10 cellular contexts compared by ENCODE assay signal in genomic region chr7:112009081-112009480, GRCh38.
DNase-seq lines count a peak whose midpoint lies in the region; ATAC-seq and TF ChIP-seq lines count a peak whose summit lies in the region.
"Had no signal": no experiment of that assay in that cellular context is flagged by ENCODE, and none has a peak within 500 bp of the region (broad histone marks: within the 10 kb centered on the region; RNA-seq: fewer than 3 reads in every experiment).

No MANE protein-coding gene starts in this region.

- no peak overlapping the region for H3K27ac Mint-ChIP-seq in activated CD4-positive, alpha-beta T cell treated with anti-CD3 and anti-CD28 coated beads, Interleukin-2, amount 10 ng/mL, durations not matched to agents 24 days and 14 days
- H3K27ac Mint-ChIP-seq: GM23338 had no signal

- peaks cover 3 to 24% (median 11%) of the 10 kb centered on the region in 4 donors for H3K4me1 ChIP-seq in liver (ENCODE audit: control insufficient read depth in 4 of 4, insufficient read depth in 4 of 4, low read length in 3 of 4)
- peaks cover 0 to 22% of the 10 kb centered on the region in 2 donors for H3K4me1 ChIP-seq in adrenal gland (replicated peaks in 1 of 2)

- no peaks in the 10 kb centered on the region for H3K27me3 ChIP-seq in liver (ENCODE audit: control insufficient read depth in 4 of 4, insufficient read depth in 4 of 4, low read length in 3 of 4)
- no peaks in the 10 kb centered on the region for H3K27me3 ChIP-seq in adrenal gland

- H3K4me3 Mint-ChIP-seq in activated CD4-positive, alpha-beta T cell treated with anti-CD3 and anti-CD28 coated beads, Interleukin-2, amount 10 ng/mL, durations not matched to agents 24 days and 14 days, result no peak overlapping the region
- H3K4me3 Mint-ChIP-seq: GM23338 had no signal

- H3K9me3 Mint-ChIP-seq in activated CD4-positive, alpha-beta T cell treated with anti-CD3 and anti-CD28 coated beads, Interleukin-2, amount 10 ng/mL, durations not matched to agents 24 days and 14 days, result no peaks in the 10 kb centered on the region
- H3K9me3 Mint-ChIP-seq: GM23338 had no signal

- intact Hi-C loops in adrenal gland (cut with DNase I), result no loop called here
- intact Hi-C loops in activated CD4-positive, alpha-beta T cell treated with anti-CD3 and anti-CD28 coated beads, Interleukin-2, amount 10 ng/mL, durations not matched to agents 24 days and 14 days (cut with micrococcal nuclease), result no loop called here

- H3K9me3 ChIP-seq in liver (ENCODE audit: control insufficient read depth in 4 of 4, low read length in 3 of 4), result no peaks in the 10 kb centered on the region
- H3K9me3 ChIP-seq in adrenal gland (replicated peaks in 1 of 3), result no peaks in the 10 kb centered on the region

- H3K27ac ChIP-seq in liver (ENCODE audit: low read depth in 1 of 2, low read length in 2 of 2), result no peak overlapping the region
- peak overlapping the region in 1 of 5 donors; percentile 12 for H3K27ac ChIP-seq in adrenal gland

- H3K36me3 ChIP-seq in liver (ENCODE audit: control insufficient read depth in 4 of 4, insufficient read depth in 3 of 4, low read depth in 1 of 4, low read length in 3 of 4) (no peaks in the 10 kb centered on the region), adrenal gland (replicated peaks in 1 of 2) (no peaks in the 10 kb centered on the region)

- peaks cover 2% of the 10 kb centered on the region for H3K27me3 Mint-ChIP-seq in activated CD4-positive, alpha-beta T cell treated with anti-CD3 and anti-CD28 coated beads, Interleukin-2, amount 10 ng/mL, durations not matched to agents 24 days and 14 days

- TF ChIP-seq CTCF in liver (IDR thresholded peaks at IDR 0.05; ENCODE audit: low read depth, low read length, missing input control), result no peak
- no peak for TF ChIP-seq CTCF in adrenal gland (IDR thresholded peaks at IDR 0.05)

- H3K4me1 Mint-ChIP-seq in activated CD4-positive, alpha-beta T cell treated with anti-CD3 and anti-CD28 coated beads, Interleukin-2, amount 10 ng/mL, durations not matched to agents 24 days and 14 days, result no peaks in the 10 kb centered on the region

- DNase-seq in SKM-1 treated with dmso at 0.1 percent for 144 hours (lab: John Stamatoyannopoulos, UW; ENCODE audit: unreplicated experiment) (peak; percentile 51), islet precursor cell (no peak), adrenal gland (no peak), NCI-H2196 (lab: John Stamatoyannopoulos, UW; ENCODE audit: unreplicated experiment) (no peak)
- DNase-seq in activated CD4-positive, alpha-beta T cell treated with anti-CD3 and anti-CD28 coated beads, Interleukin-2, amount 10 ng/mL, durations not matched to agents 24 days and 14 days, result no peak
- DNase-seq: activated CD8-positive, alpha-beta memory T cell treated with anti-CD3 and anti-CD28 coated beads for 24 hours had no signal

- no peaks in the 10 kb centered on the region for H3K36me3 Mint-ChIP-seq in activated CD4-positive, alpha-beta T cell treated with anti-CD3 and anti-CD28 coated beads, Interleukin-2, amount 10 ng/mL, durations not matched to agents 24 days and 14 days (ENCODE audit: low read depth)

- no peak overlapping the region for H3K4me3 ChIP-seq in liver (ENCODE audit: low read depth in 1 of 3, low read length in 3 of 3)
- H3K4me3 ChIP-seq in adrenal gland, result no peak overlapping the region
- H3K4me3 ChIP-seq: GM23338 had no signal

- ATAC-seq in GM18861 (IDR thresholded peaks at IDR 0.05; ENCODE audit: unreplicated experiment) (peak; percentile 74), HG02973 (IDR thresholded peaks at IDR 0.05; ENCODE audit: unreplicated experiment) (peak; percentile 67)
- ATAC-seq: GM23338 had no signal

- TF ChIP-seq POLR2A in adrenal gland (IDR thresholded peaks at IDR 0.05), result no peak

- H3K9ac ChIP-seq in liver (ENCODE audit: low read depth in 1 of 2, low read length in 2 of 2), result no peak overlapping the region

- no peak for TF ChIP-seq RAD21 in liver (IDR thresholded peaks at IDR 0.05)

TF ChIP-seq in liver, 16 proteins besides CTCF, POLR2A, EP300 and RAD21:
- TF ChIP-seq HNF4A (conservative IDR thresholded peaks at IDR 0.05) (peak; percentile 26 to 28), ATF3 (IDR thresholded peaks at IDR 0.05) (no peak), JUND (IDR thresholded peaks at IDR 0.05) (no peak)
